ENCODE assay signal across 1 cellular context in the genomic region with DNA sequence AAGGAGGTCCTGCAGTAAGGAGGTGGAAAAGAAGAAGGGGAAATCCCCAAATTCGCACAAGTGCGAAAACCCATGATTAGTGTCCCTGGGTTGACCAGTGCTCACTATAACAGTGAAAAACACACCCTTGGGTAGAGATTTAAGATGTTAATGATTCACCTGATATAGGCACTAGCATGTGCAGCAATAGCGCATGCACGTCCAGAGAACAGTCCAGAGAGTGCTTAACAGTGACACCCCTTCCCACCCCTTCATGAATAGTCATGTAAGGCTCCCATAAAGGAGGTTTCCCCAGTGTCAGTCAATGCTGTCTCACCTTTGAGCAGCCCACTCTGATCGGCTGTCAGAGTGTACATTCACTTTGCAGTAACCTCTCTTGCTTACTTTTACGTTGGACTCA. TPM values are rescaled to one million over a fixed set of nuclear protein-coding genes. Genes with fewer than 3 reads are reported as not detected.
"Had no signal": no experiment of that assay in that cellular context is flagged by ENCODE, and none has a peak within 500 bp of the region (broad histone marks: within the 10 kb centered on the region; RNA-seq: fewer than 3 reads in every experiment).

No MANE protein-coding gene starts in this region.

RNA-seq across cellular contexts. Expression of gene NUTM2B, which starts 6.4 kb away (rescaled TPM):
- polyA plus RNA-seq: smooth muscle cell had no signal
